In the genomic region with DNA sequence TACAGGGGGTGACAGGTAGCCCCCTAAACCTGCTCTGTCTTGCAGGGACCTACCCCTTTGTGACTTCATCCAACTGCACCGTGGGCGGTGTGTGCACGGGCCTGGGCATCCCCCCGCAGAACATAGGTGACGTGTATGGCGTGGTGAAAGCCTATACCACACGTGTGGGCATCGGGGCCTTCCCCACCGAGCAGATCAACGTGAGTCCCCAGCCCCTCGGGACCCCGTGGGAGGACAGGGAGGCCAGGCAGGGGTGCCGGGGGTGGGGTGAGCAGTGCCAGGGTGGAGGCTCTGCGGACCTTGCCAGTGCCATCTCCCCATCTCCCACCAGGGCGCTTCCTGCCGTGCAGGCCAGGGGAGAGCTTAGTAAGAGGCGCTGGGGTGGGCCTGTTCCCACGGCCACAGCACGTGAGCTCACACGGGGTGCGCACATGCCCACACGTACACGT, we compare ENCODE assay signal across 1 cellular context.
TF ChIP-seq lines count a peak whose summit lies in the region.

No MANE protein-coding gene starts in this region.

TF ChIP-seq in IMR-90, 13 proteins besides CTCF, POLR2A, EP300 and RAD21:
- TF ChIP-seq CEBPB (IDR thresholded peaks at IDR 0.05; ENCODE audit: low read depth, low read length) (no peak), CHD1 (IDR thresholded peaks at IDR 0.05; ENCODE audit: low read depth, low read length) (no peak), MXI1 (IDR thresholded peaks at IDR 0.05; ENCODE audit: borderline replicate concordance, low read depth, low read length) (no peak), RCOR1 (IDR thresholded peaks at IDR 0.05; ENCODE audit: insufficient replicate concordance, low read length) (no peak)
